In the genomic region with DNA sequence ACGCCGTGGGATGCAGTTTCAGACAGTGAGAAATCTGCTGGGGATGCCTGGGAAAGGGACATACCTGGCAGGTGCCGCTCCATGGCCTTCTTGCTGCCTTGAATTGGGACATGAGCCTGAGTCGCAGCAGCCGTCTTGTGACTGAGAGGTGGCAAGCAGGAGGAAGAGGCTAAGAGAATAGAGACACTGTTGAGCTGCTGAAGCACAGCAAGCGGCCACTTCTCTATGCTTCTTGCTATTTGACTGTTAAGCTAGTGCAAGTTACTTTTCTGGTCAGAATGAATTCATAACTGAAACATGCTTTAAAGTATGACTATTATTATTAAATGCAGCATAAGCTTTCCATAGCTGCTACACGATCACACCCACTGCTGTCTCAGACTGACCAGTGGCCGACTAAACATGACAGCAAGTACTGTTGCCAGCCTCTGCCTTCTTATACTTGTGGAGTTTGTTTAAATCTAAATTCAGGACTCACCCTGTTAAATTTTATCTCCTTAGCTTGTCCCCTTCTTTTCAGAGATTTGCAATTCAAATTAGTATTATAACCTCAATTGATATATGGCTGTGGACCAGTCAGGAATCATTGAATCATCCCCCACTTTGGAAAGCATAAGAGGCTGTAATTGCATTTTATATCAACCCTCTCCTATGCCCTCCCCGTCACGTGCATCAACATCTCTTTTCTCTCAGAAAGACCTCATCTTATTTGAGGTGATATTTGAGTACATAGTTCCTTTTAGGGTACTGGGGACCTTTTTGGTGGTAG, we compare ENCODE assay signal across 1 cellular context.
TF ChIP-seq lines count a peak whose summit lies in the region.

No MANE protein-coding gene starts in this region.

TF ChIP-seq in GM12878, 131 proteins besides CTCF, POLR2A, EP300 and RAD21 (continued from another document and continues in another):
- TF ChIP-seq PAX5 (IDR thresholded peaks at IDR 0.05; ENCODE audit: borderline replicate concordance, low read depth, low read length) (peak; percentile 80; the same call in 1 of the 2 replicates), YBX1 (IDR thresholded peaks at IDR 0.05) (no peak), NR2C2 (IDR thresholded peaks at IDR 0.05; ENCODE audit: borderline replicate concordance, control insufficient read depth, insufficient read length, low read depth) (no peak), RELA (IDR thresholded peaks at IDR 0.05; ENCODE audit: borderline replicate concordance, partially characterized antibody) (no peak), GABPA (IDR thresholded peaks at IDR 0.05; ENCODE audit: low read depth) (0 out of 2 replicates have a peak, but pooled peaks have one; percentile 20), BCL11A (IDR thresholded peaks at IDR 0.05; ENCODE audit: low read depth, low read length) (peak; percentile 83), RCOR1 (conservative IDR thresholded peaks at IDR 0.05; ENCODE audit: low read depth, low read length) (no peak), RFX5 (IDR thresholded peaks at IDR 0.05; ENCODE audit: low read depth, low read length) (no peak), SRF (IDR thresholded peaks at IDR 0.05; ENCODE audit: low read depth in 2 of 2, low read length in 2 of 2) (no peak), MTA3 (IDR thresholded peaks at IDR 0.05; ENCODE audit: borderline replicate concordance, low read length) (peak; percentile 57), SREBF2 (IDR thresholded peaks at IDR 0.05; ENCODE audit: low read length) (no peak), PML (IDR thresholded peaks at IDR 0.05; ENCODE audit: low read length) (peak; percentile 79), STAT1 (conservative IDR thresholded peaks at IDR 0.05) (no peak), EZH2 (IDR thresholded peaks at IDR 0.05; ENCODE audit: borderline replicate concordance, control insufficient read depth, low read depth, low read length) (no peak), TBL1XR1 (IDR thresholded peaks at IDR 0.05; ENCODE audit: low read depth, low read length) (no peak), MEF2A (IDR thresholded peaks at IDR 0.05; ENCODE audit: insufficient read depth, low read depth, low read length) (peak; percentile 85; the same call in 1 of the 2 replicates), CEBPB (IDR thresholded peaks at IDR 0.05; ENCODE audit: borderline replicate concordance in 1 of 2, low read depth in 2 of 2, low read length in 2 of 2) (no peak), SMARCA5 (IDR thresholded peaks at IDR 0.05) (peak; percentile 94), TARDBP (IDR thresholded peaks at IDR 0.05; ENCODE audit: borderline replicate concordance) (0 out of 2 replicates have a peak, but pooled peaks have one; percentile 44), NFXL1 (IDR thresholded peaks at IDR 0.05; ENCODE audit: borderline replicate concordance) (no peak), CREM (IDR thresholded peaks at IDR 0.05; ENCODE audit: low read depth) (peak; percentile 73), ZNF217 (IDR thresholded peaks at IDR 0.05) (0 out of 2 replicates have a peak, but pooled peaks have one; percentile 76)
- TF ChIP-seq, protein P1, sequence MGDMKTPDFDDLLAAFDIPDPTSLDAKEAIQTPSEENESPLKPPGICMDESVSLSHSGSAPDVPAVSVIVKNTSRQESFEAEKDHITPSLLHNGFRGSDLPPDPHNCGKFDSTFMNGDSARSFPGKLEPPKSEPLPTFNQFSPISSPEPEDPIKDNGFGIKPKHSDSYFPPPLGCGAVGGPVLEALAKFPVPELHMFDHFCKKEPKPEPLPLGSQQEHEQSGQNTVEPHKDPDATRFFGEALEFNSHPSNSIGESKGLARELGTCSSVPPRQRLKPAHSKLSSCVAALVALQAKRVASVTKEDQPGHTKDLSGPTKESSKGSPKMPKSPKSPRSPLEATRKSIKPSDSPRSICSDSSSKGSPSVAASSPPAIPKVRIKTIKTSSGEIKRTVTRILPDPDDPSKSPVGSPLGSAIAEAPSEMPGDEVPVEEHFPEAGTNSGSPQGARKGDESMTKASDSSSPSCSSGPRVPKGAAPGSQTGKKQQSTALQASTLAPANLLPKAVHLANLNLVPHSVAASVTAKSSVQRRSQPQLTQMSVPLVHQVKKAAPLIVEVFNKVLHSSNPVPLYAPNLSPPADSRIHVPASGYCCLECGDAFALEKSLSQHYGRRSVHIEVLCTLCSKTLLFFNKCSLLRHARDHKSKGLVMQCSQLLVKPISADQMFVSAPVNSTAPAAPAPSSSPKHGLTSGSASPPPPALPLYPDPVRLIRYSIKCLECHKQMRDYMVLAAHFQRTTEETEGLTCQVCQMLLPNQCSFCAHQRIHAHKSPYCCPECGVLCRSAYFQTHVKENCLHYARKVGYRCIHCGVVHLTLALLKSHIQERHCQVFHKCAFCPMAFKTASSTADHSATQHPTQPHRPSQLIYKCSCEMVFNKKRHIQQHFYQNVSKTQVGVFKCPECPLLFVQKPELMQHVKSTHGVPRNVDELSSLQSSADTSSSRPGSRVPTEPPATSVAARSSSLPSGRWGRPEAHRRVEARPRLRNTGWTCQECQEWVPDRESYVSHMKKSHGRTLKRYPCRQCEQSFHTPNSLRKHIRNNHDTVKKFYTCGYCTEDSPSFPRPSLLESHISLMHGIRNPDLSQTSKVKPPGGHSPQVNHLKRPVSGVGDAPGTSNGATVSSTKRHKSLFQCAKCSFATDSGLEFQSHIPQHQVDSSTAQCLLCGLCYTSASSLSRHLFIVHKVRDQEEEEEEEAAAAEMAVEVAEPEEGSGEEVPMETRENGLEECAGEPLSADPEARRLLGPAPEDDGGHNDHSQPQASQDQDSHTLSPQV (IDR thresholded peaks at IDR 0.05): no peak
- TF ChIP-seq, protein P2, sequence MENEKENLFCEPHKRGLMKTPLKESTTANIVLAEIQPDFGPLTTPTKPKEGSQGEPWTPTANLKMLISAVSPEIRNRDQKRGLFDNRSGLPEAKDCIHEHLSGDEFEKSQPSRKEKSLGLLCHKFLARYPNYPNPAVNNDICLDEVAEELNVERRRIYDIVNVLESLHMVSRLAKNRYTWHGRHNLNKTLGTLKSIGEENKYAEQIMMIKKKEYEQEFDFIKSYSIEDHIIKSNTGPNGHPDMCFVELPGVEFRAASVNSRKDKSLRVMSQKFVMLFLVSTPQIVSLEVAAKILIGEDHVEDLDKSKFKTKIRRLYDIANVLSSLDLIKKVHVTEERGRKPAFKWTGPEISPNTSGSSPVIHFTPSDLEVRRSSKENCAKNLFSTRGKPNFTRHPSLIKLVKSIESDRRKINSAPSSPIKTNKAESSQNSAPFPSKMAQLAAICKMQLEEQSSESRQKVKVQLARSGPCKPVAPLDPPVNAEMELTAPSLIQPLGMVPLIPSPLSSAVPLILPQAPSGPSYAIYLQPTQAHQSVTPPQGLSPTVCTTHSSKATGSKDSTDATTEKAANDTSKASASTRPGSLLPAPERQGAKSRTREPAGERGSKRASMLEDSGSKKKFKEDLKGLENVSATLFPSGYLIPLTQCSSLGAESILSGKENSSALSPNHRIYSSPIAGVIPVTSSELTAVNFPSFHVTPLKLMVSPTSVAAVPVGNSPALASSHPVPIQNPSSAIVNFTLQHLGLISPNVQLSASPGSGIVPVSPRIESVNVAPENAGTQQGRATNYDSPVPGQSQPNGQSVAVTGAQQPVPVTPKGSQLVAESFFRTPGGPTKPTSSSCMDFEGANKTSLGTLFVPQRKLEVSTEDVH (IDR thresholded peaks at IDR 0.05; ENCODE audit: low read depth, partially characterized antibody): no peak
- TF ChIP-seq, protein P3, sequence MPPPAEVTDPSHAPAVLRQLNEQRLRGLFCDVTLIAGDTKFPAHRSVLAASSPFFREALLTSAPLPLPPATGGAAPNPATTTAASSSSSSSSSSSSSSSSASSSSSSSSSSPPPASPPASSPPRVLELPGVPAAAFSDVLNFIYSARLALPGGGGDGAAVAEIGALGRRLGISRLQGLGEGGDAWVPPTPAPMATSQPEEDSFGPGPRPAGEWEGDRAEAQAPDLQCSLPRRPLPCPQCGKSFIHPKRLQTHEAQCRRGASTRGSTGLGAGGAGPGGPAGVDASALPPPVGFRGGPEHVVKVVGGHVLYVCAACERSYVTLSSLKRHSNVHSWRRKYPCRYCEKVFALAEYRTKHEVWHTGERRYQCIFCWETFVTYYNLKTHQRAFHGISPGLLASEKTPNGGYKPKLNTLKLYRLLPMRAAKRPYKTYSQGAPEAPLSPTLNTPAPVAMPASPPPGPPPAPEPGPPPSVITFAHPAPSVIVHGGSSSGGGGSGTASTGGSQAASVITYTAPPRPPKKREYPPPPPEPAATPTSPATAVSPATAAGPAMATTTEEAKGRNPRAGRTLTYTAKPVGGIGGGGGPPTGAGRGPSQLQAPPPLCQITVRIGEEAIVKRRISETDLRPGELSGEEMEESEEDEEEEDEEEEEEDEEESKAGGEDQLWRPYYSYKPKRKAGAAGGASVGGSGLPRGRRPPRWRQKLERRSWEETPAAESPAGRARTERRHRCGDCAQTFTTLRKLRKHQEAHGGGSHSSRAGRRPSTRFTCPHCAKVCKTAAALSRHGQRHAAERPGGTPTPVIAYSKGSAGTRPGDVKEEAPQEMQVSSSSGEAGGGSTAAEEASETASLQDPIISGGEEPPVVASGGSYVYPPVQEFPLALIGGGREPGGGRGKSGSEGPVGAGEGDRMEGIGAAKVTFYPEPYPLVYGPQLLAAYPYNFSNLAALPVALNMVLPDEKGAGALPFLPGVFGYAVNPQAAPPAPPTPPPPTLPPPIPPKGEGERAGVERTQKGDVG (CRISPR knock-in tag; IDR thresholded peaks at IDR 0.05): no peak
- TF ChIP-seq, protein P4, sequence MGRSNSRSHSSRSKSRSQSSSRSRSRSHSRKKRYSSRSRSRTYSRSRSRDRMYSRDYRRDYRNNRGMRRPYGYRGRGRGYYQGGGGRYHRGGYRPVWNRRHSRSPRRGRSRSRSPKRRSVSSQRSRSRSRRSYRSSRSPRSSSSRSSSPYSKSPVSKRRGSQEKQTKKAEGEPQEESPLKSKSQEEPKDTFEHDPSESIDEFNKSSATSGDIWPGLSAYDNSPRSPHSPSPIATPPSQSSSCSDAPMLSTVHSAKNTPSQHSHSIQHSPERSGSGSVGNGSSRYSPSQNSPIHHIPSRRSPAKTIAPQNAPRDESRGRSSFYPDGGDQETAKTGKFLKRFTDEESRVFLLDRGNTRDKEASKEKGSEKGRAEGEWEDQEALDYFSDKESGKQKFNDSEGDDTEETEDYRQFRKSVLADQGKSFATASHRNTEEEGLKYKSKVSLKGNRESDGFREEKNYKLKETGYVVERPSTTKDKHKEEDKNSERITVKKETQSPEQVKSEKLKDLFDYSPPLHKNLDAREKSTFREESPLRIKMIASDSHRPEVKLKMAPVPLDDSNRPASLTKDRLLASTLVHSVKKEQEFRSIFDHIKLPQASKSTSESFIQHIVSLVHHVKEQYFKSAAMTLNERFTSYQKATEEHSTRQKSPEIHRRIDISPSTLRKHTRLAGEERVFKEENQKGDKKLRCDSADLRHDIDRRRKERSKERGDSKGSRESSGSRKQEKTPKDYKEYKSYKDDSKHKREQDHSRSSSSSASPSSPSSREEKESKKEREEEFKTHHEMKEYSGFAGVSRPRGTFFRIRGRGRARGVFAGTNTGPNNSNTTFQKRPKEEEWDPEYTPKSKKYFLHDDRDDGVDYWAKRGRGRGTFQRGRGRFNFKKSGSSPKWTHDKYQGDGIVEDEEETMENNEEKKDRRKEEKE (IDR thresholded peaks at IDR 0.05): no peak
- TF ChIP-seq, protein P5, sequence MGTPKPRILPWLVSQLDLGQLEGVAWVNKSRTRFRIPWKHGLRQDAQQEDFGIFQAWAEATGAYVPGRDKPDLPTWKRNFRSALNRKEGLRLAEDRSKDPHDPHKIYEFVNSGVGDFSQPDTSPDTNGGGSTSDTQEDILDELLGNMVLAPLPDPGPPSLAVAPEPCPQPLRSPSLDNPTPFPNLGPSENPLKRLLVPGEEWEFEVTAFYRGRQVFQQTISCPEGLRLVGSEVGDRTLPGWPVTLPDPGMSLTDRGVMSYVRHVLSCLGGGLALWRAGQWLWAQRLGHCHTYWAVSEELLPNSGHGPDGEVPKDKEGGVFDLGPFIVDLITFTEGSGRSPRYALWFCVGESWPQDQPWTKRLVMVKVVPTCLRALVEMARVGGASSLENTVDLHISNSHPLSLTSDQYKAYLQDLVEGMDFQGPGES (IDR thresholded peaks at IDR 0.05): no peak
- TF ChIP-seq, protein P6, sequence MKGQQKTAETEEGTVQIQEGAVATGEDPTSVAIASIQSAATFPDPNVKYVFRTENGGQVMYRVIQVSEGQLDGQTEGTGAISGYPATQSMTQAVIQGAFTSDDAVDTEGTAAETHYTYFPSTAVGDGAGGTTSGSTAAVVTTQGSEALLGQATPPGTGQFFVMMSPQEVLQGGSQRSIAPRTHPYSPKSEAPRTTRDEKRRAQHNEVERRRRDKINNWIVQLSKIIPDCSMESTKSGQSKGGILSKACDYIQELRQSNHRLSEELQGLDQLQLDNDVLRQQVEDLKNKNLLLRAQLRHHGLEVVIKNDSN (IDR thresholded peaks at IDR 0.05; ENCODE audit: borderline replicate concordance, extremely low read length, insufficient read depth, low read depth, low read length): peak; percentile 2
- TF ChIP-seq, protein P7, sequence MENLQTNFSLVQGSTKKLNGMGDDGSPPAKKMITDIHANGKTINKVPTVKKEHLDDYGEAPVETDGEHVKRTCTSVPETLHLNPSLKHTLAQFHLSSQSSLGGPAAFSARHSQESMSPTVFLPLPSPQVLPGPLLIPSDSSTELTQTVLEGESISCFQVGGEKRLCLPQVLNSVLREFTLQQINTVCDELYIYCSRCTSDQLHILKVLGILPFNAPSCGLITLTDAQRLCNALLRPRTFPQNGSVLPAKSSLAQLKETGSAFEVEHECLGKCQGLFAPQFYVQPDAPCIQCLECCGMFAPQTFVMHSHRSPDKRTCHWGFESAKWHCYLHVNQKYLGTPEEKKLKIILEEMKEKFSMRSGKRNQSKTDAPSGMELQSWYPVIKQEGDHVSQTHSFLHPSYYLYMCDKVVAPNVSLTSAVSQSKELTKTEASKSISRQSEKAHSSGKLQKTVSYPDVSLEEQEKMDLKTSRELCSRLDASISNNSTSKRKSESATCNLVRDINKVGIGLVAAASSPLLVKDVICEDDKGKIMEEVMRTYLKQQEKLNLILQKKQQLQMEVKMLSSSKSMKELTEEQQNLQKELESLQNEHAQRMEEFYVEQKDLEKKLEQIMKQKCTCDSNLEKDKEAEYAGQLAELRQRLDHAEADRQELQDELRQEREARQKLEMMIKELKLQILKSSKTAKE (IDR thresholded peaks at IDR 0.05; ENCODE audit: low read depth, poor library complexity, severe bottlenecking): no peak
- TF ChIP-seq, protein P8, sequence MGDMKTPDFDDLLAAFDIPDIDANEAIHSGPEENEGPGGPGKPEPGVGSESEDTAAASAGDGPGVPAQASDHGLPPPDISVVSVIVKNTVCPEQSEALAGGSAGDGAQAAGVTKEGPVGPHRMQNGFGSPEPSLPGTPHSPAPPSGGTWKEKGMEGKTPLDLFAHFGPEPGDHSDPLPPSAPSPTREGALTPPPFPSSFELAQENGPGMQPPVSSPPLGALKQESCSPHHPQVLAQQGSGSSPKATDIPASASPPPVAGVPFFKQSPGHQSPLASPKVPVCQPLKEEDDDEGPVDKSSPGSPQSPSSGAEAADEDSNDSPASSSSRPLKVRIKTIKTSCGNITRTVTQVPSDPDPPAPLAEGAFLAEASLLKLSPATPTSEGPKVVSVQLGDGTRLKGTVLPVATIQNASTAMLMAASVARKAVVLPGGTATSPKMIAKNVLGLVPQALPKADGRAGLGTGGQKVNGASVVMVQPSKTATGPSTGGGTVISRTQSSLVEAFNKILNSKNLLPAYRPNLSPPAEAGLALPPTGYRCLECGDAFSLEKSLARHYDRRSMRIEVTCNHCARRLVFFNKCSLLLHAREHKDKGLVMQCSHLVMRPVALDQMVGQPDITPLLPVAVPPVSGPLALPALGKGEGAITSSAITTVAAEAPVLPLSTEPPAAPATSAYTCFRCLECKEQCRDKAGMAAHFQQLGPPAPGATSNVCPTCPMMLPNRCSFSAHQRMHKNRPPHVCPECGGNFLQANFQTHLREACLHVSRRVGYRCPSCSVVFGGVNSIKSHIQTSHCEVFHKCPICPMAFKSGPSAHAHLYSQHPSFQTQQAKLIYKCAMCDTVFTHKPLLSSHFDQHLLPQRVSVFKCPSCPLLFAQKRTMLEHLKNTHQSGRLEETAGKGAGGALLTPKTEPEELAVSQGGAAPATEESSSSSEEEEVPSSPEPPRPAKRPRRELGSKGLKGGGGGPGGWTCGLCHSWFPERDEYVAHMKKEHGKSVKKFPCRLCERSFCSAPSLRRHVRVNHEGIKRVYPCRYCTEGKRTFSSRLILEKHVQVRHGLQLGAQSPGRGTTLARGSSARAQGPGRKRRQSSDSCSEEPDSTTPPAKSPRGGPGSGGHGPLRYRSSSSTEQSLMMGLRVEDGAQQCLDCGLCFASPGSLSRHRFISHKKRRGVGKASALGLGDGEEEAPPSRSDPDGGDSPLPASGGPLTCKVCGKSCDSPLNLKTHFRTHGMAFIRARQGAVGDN (IDR thresholded peaks at IDR 0.05): no peak
